15 cellular contexts compared by ENCODE assay signal in the genomic region with DNA sequence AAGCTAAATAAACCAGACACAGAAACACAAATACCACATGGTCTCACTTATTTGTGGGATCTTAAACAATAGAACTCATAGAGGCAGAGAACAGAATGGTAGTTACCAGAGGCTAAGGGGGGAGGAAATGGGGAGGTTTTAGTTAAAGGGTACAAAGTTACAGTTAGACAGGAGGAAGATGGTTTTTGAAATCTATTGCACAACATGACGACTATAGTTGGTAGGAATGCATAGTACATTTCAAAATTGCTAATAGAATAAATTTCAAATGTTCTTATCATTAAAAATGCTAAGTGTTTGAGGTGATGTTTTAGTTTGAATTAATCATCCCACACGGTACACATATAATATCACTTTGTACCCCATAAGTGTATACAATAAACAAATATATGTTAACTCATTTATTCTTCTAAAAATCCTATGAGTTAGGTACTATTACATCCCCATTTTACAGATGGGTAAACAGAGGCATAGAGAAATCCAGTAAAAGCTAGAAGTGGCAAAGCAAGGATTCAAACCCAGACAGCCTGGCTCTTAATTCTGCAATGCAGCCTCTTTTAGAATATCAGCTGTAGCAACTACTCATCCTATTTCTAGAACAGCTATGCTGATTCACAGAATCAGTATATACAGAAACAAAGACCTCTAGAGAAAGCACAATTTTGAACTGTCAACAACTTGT.
"Had no signal": no experiment of that assay in that cellular context is flagged by ENCODE, and none has a peak within 500 bp of the region (broad histone marks: within the 10 kb centered on the region; RNA-seq: fewer than 3 reads in every experiment).

No MANE protein-coding gene starts in this region.

- DNase-seq: cortex of kidney; dorsolateral prefrontal cortex; effector CD8-positive, alpha-beta T cell; gastrocnemius medialis; immature natural killer cell; naive B cell; occipital lobe; pancreas; retina; small intestine; stimulated activated CD4-positive, alpha-beta T cell treated with anti-CD3 and anti-CD28 coated beads, Interleukin-2, amount 100 ng/mL, for 48 hours; stimulated activated naive CD4-positive, alpha-beta T cell treated with Interleukin-2 at 50 U/mL for 16 hours; trophoblast cell had no signal

- FAIRE-seq: keratinocyte, small intestine had no signal

- H3K27ac ChIP-seq: pancreas, prostate gland had no signal

- H3K27me3 ChIP-seq: dorsolateral prefrontal cortex, gastrocnemius medialis, pancreas had no signal

- H3K4me3 ChIP-seq: dorsolateral prefrontal cortex, gastrocnemius medialis, pancreas, prostate gland had no signal

- H3K9me3 ChIP-seq: gastrocnemius medialis, pancreas, prostate gland had no signal

- H3K36me3 ChIP-seq: gastrocnemius medialis, pancreas, prostate gland had no signal

- H3K4me1 ChIP-seq: pancreas, prostate gland had no signal

- ATAC-seq: pancreas had no signal
